In the genomic region with DNA sequence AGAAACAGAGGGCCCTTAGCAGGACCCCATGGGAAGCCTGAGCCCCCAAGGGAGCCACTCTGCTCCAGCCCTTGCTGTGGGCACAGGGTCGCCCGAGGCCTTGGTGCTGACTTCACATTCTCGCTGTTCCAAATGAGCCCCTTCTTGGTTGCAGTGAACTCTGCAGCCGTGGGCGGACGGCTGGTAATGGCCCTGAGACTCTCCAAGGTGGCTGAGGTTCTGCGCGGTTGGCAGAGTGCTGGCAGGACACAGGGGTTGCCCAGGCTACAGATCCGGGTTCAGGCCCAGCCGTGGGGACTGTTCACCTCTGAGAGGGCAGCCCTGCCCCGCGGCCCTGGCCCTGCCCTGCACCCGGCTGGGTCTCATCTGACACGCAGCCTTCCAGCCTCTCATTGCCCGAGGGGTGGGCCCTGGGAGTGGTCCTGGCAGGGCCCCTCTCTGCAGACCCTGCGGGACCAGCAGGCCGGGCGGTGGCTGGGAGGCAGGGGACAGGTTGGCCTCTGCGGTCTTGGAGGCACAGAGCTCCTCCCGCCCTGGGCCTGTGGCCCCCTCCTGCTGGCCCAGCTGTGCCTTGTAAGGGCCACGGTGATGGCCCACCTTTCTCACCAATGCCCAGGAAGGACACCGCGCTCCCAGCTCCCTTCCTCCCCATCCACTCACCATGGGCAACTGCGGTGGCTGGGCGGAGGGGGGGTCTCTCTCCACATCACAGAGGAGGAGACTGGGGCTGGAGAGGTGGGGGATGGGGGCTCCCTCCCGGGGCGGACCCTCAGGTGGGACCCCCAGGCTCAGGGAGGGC, we compare ENCODE assay signal across 8 cellular contexts. TPM values are rescaled to one million over a fixed set of nuclear protein-coding genes. Genes with fewer than 3 reads are reported as not detected.
DNase-seq lines count a peak whose midpoint lies in the region; ATAC-seq lines count a peak whose summit lies in the region.

No MANE protein-coding gene starts in this region.

- H4K91ac ChIP-seq in mesenchymal stem cell (ENCODE audit: low read length) = peak overlapping the region; percentile 99

- H2BK12ac ChIP-seq in mesenchymal stem cell (ENCODE audit: low read length in 2 of 2) = peak overlapping the region; percentile 92 to 98

- H3K9me3 ChIP-seq in mesenchymal stem cell (ENCODE audit: control insufficient read depth, low read length) = no peaks in the 10 kb centered on the region

- no peaks in the 10 kb centered on the region for H3K27me3 ChIP-seq in mesenchymal stem cell (ENCODE audit: control insufficient read depth in 1 of 2, insufficient read depth in 1 of 2, low read length in 2 of 2)

- peak overlapping the region in 1 of 2 experiments; percentile 91 for H3K14ac ChIP-seq in mesenchymal stem cell (ENCODE audit: low read length in 2 of 2)

- H2AFZ ChIP-seq in mesenchymal stem cell (ENCODE audit: low read depth, low read length) = no peak overlapping the region

- H3K27me3 Mint-ChIP-seq in activated T-cell treated with anti-CD3 and anti-CD28 coated beads, Interleukin-2, amount 50 U/mL, for 24 hours = no peaks in the 10 kb centered on the region

- H3K4me2 ChIP-seq in mesenchymal stem cell (ENCODE audit: low read length, poor library complexity, severe bottlenecking) = peak overlapping the region; percentile 77

- H2BK5ac ChIP-seq in mesenchymal stem cell (ENCODE audit: low read depth, low read length, poor library complexity, severe bottlenecking) = peak overlapping the region; percentile 12

- H3K27ac Mint-ChIP-seq in activated T-cell treated with anti-CD3 and anti-CD28 coated beads, Interleukin-2, amount 50 U/mL, for 24 hours = peak overlapping the region; percentile 91

- peak overlapping the region; percentile 96 for H2BK120ac ChIP-seq in mesenchymal stem cell (ENCODE audit: low read depth, low read length)

- H3K23ac ChIP-seq in mesenchymal stem cell (ENCODE audit: low read length in 2 of 2) = peak overlapping the region in 1 of 2 experiments; percentile 10

- no peak overlapping the region for H3K4me3 ChIP-seq in mesenchymal stem cell (ENCODE audit: insufficient read depth in 1 of 2, low read depth in 1 of 2, low read length in 2 of 2)

- no peaks in the 10 kb centered on the region for H3K9me3 Mint-ChIP-seq in activated T-cell treated with anti-CD3 and anti-CD28 coated beads, Interleukin-2, amount 50 U/mL, for 24 hours

- peak overlapping the region; percentile 59 for H3K9ac ChIP-seq in mesenchymal stem cell (ENCODE audit: low read length)

- H3K36me3 ChIP-seq in mesenchymal stem cell (ENCODE audit: control insufficient read depth in 1 of 2, insufficient read depth in 2 of 2, low read depth in 1 of 2, low read length in 2 of 2) = peaks cover 0 to 10% of the 10 kb centered on the region in 2 experiments

- H3K4me3 Mint-ChIP-seq in activated T-cell treated with anti-CD3 and anti-CD28 coated beads, Interleukin-2, amount 50 U/mL, for 24 hours = peak overlapping the region; percentile 46

- peak; percentile 14 for ATAC-seq in HG03354 (IDR thresholded peaks at IDR 0.05; ENCODE audit: poor library complexity, severe bottlenecking, unreplicated experiment)
- ATAC-seq in GM21717 (IDR thresholded peaks at IDR 0.05; ENCODE audit: unreplicated experiment) = no peak
- no peak for ATAC-seq in HG03469 (IDR thresholded peaks at IDR 0.05; ENCODE audit: unreplicated experiment)

- peak overlapping the region; percentile 97 for H3K18ac ChIP-seq in mesenchymal stem cell (ENCODE audit: low read depth in 1 of 2, low read length in 2 of 2)

- H2AK5ac ChIP-seq in mesenchymal stem cell (ENCODE audit: low read length, severe bottlenecking) = peak overlapping the region; percentile 21

- no peak overlapping the region for H3K27ac ChIP-seq in mesenchymal stem cell (ENCODE audit: low read length, poor library complexity, severe bottlenecking)

- H3K36me3 Mint-ChIP-seq in activated T-cell treated with anti-CD3 and anti-CD28 coated beads, Interleukin-2, amount 50 U/mL, for 24 hours (ENCODE audit: low read depth) = peaks cover 59% of the 10 kb centered on the region

- peak overlapping the region; percentile 98 to 100 for H3K4ac ChIP-seq in mesenchymal stem cell (ENCODE audit: low read depth in 1 of 2, low read length in 2 of 2)

- peak; percentile 7 for DNase-seq in activated CD4-positive, alpha-beta T cell treated with anti-CD3 and anti-CD28 coated beads for 1 hour
- DNase-seq in activated CD4-positive, alpha-beta T cell treated with anti-CD3 and anti-CD28 coated beads, Interleukin-2, amount 50 U/mL, for 1 hour = no peak
- no peak for DNase-seq in activated T-cell treated with anti-CD3 and anti-CD28 coated beads, Interleukin-2, amount 50 U/mL, for 24 hours
- DNase-seq in mesenchymal stem cell (peak; percentile 63), cortex of kidney (lab: John Stamatoyannopoulos, UW) (no peak)

- WGBS in mesenchymal stem cell = 56% methylated on average over 19 of the region's 27 CpGs

- no peaks in the 10 kb centered on the region for H3K79me1 ChIP-seq in mesenchymal stem cell (replicated peaks; ENCODE audit: low read length, poor library complexity, severe bottlenecking)

- peaks cover 41% of the 10 kb centered on the region for H3K4me1 ChIP-seq in mesenchymal stem cell (ENCODE audit: control insufficient read depth, insufficient read depth, low read depth, low read length)

- H4K8ac ChIP-seq in mesenchymal stem cell (ENCODE audit: low read length) = peak overlapping the region; percentile 99

- H2BK15ac ChIP-seq in mesenchymal stem cell (ENCODE audit: low read depth, poor library complexity, severe bottlenecking) = peak overlapping the region; percentile 96

- peaks cover 84% of the 10 kb centered on the region for H3K4me1 Mint-ChIP-seq in activated T-cell treated with anti-CD3 and anti-CD28 coated beads, Interleukin-2, amount 50 U/mL, for 24 hours (ENCODE audit: low read depth)

RNA-seq across cellular contexts. Expression of gene AHRR, which starts 51.6 kb away (rescaled TPM):
- polyA plus RNA-seq in mesenchymal stem cell (2013, experiment 1 of 2) = 12.1 TPM
- polyA plus RNA-seq in mesenchymal stem cell (2013, experiment 2 of 2) = 12.0 TPM

Comparison
In these comparisons a context has a peak if more than half of its experiments do, and no peak if none do; other contexts are left out.
1. DNase-seq: peak in activated CD4-positive, alpha-beta T cell treated with anti-CD3 and anti-CD28 coated beads for 1 hour (single experiment) and mesenchymal stem cell (single experiment); none in activated CD4-positive, alpha-beta T cell treated with anti-CD3 and anti-CD28 coated beads, Interleukin-2, amount 50 U/mL, for 1 hour (single experiment), activated T-cell treated with anti-CD3 and anti-CD28 coated beads, Interleukin-2, amount 50 U/mL, for 24 hours (single experiment) and cortex of kidney (single experiment).